In the genomic region with DNA sequence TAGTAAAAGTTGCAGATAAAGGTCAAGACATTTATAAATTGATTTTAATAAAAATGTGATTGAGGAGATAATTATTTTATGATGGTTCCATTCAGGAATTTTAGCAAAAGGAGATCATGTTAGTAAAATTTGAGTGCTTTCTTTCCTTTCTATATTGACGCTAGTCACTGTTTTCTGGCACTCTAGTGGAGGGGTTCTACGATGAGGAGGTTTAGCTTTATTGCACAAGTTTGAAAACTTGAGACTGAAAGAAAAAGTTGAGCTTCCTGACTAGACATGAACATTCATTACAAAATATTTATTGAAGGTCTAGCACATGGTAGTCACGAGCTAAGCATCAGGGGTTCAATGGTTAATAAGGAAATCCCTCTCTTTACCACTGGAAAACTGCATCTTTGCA, we compare ENCODE assay signal across 17 cellular contexts.
"Had no signal": no experiment of that assay in that cellular context is flagged by ENCODE, and none has a peak within 500 bp of the region (broad histone marks: within the 10 kb centered on the region; RNA-seq: fewer than 3 reads in every experiment).

No MANE protein-coding gene starts in this region.

- H3K27me3 Mint-ChIP-seq: dendritic cell treated with granulocyte-macrophage colony-stimulating factor and Interleukin-4, amounts not matched to agents 40 ng/mL and 50 ng/mL, for 4 days had no signal

- H3K4me3 Mint-ChIP-seq: dendritic cell treated with granulocyte-macrophage colony-stimulating factor and Interleukin-4, amounts not matched to agents 40 ng/mL and 50 ng/mL, for 4 days; mesothelial cell of epicardium had no signal

- ATAC-seq: foreskin keratinocyte, gastroesophageal sphincter, heart left ventricle, left cardiac atrium, left lung, left ventricle myocardium superior, lower lobe of right lung, mucosa of descending colon had no signal

- H3K36me3 ChIP-seq: colonic mucosa, esophagus muscularis mucosa, gastroesophageal sphincter, heart left ventricle, left lung, lower lobe of right lung had no signal

- H3K27me3 ChIP-seq: colonic mucosa, esophagus muscularis mucosa, gastroesophageal sphincter, hepatocyte, left lung had no signal

- H3K36me3 Mint-ChIP-seq: mesothelial cell of epicardium had no signal

- H3K9me3 Mint-ChIP-seq: dendritic cell treated with granulocyte-macrophage colony-stimulating factor and Interleukin-4, amounts not matched to agents 40 ng/mL and 50 ng/mL, for 4 days; mesothelial cell of epicardium had no signal

- H3K9me3 ChIP-seq: colonic mucosa, esophagus muscularis mucosa, gastroesophageal sphincter, lower lobe of right lung, mucosa of descending colon had no signal

- H3K4me1 Mint-ChIP-seq: mesothelial cell of epicardium had no signal

- DNase-seq: colonic mucosa; cortex of kidney; effector CD8-positive, alpha-beta T cell; foreskin keratinocyte; heart left ventricle; hypothalamus; left cardiac atrium; left lung; left ventricle myocardium superior; lower lobe of right lung; mesenchymal stem cell; mucosa of descending colon had no signal

- H3K27ac ChIP-seq: colonic mucosa, esophagus muscularis mucosa, foreskin keratinocyte, gastroesophageal sphincter, heart left ventricle, hepatocyte, left lung, lower lobe of right lung had no signal

- H3K4me3 ChIP-seq: colonic mucosa, esophagus muscularis mucosa, gastroesophageal sphincter, heart left ventricle, hepatocyte, left lung, lower lobe of right lung, mucosa of descending colon had no signal

- H3K4me1 ChIP-seq: colonic mucosa, esophagus muscularis mucosa, foreskin keratinocyte, gastroesophageal sphincter, heart left ventricle, left lung, lower lobe of right lung had no signal

- H3K27ac Mint-ChIP-seq: dendritic cell treated with granulocyte-macrophage colony-stimulating factor and Interleukin-4, amounts not matched to agents 40 ng/mL and 50 ng/mL, for 4 days; mesothelial cell of epicardium had no signal
